15 cellular contexts compared by ENCODE assay signal in genomic region chr12:64120568-64120967, GRCh38.
"Had no signal": no experiment of that assay in that cellular context is flagged by ENCODE, and none has a peak within 500 bp of the region (broad histone marks: within the 10 kb centered on the region; RNA-seq: fewer than 3 reads in every experiment).

No MANE protein-coding gene starts in this region.

- H3K9me3 ChIP-seq: adrenal gland, lower lobe of right lung, right atrium auricular region, tibial artery had no signal

- H3K27me3 ChIP-seq: adrenal gland, right atrium auricular region, tibial artery had no signal

- H3K4me1 Mint-ChIP-seq: activated B cell treated with CpG ODN at 0.5 μM for 24 hours; activated CD4-positive, alpha-beta T cell treated with anti-CD3 and anti-CD28 coated beads, Interleukin-2, amount 10 ng/mL, durations not matched to agents 7 days and 5 days; activated T-helper 17 cell treated with anti-CD3 and anti-CD28 coated beads, Interleukin-2, amount 50 U/mL, for 72 hours; central memory CD8-positive, alpha-beta T cell; naive thymus-derived CD4-positive, alpha-beta T cell; stimulated activated effector memory CD8-positive, alpha-beta T cell treated with anti-CD3 and anti-CD28 coated beads, Interleukin-12 subunit alpha, Interleukin-12 subunit beta, amount 100 ng/mL, for 72 hours had no signal

- DNase-seq: activated B cell treated with CpG ODN at 0.5 μM for 24 hours; activated CD4-positive, alpha-beta T cell treated with anti-CD3 and anti-CD28 coated beads, Interleukin-2, amount 10 ng/mL, durations not matched to agents 7 days and 5 days; activated naive CD4-positive, alpha-beta T cell treated with anti-CD3 and anti-CD28 coated beads for 36 hours; activated T-cell treated with anti-CD3 and anti-CD28 coated beads for 4 hours; adrenal gland; left cardiac atrium; lower lobe of right lung; naive thymus-derived CD4-positive, alpha-beta T cell; tibial artery had no signal

- H3K36me3 Mint-ChIP-seq: naive thymus-derived CD4-positive, alpha-beta T cell; stimulated activated effector memory CD8-positive, alpha-beta T cell treated with anti-CD3 and anti-CD28 coated beads, Interleukin-12 subunit alpha, Interleukin-12 subunit beta, amount 100 ng/mL, for 72 hours had no signal

- H3K4me3 ChIP-seq: adrenal gland, lower lobe of right lung, right atrium auricular region, smooth muscle cell, tibial artery had no signal

- H3K4me1 ChIP-seq: adrenal gland, lower lobe of right lung, right atrium auricular region, tibial artery had no signal

- H3K9me3 Mint-ChIP-seq: activated B cell treated with CpG ODN at 0.5 μM for 24 hours; activated CD4-positive, alpha-beta T cell treated with anti-CD3 and anti-CD28 coated beads, Interleukin-2, amount 10 ng/mL, durations not matched to agents 7 days and 5 days; activated naive CD4-positive, alpha-beta T cell treated with anti-CD3 and anti-CD28 coated beads for 36 hours; activated T-helper 17 cell treated with anti-CD3 and anti-CD28 coated beads, Interleukin-2, amount 50 U/mL, for 72 hours; central memory CD8-positive, alpha-beta T cell; stimulated activated effector memory CD8-positive, alpha-beta T cell treated with anti-CD3 and anti-CD28 coated beads, Interleukin-12 subunit alpha, Interleukin-12 subunit beta, amount 100 ng/mL, for 72 hours; T-helper 1 cell treated with Interleukin-12 subunit alpha and Interleukin-12 subunit beta and Interleukin-4 antibody, amounts not matched to agents 30 μg/mL and 1 μg/mL, for 36 hours had no signal

- H3K27ac ChIP-seq: adrenal gland, lower lobe of right lung, right atrium auricular region, tibial artery had no signal

- H3K4me3 Mint-ChIP-seq: activated B cell treated with CpG ODN at 0.5 μM for 24 hours; activated CD4-positive, alpha-beta T cell treated with anti-CD3 and anti-CD28 coated beads, Interleukin-2, amount 10 ng/mL, durations not matched to agents 7 days and 5 days; activated naive CD4-positive, alpha-beta T cell treated with anti-CD3 and anti-CD28 coated beads for 36 hours; activated T-helper 17 cell treated with anti-CD3 and anti-CD28 coated beads, Interleukin-2, amount 50 U/mL, for 72 hours; central memory CD8-positive, alpha-beta T cell; naive thymus-derived CD4-positive, alpha-beta T cell; stimulated activated effector memory CD8-positive, alpha-beta T cell treated with anti-CD3 and anti-CD28 coated beads, Interleukin-12 subunit alpha, Interleukin-12 subunit beta, amount 100 ng/mL, for 72 hours; T-helper 1 cell treated with Interleukin-12 subunit alpha and Interleukin-12 subunit beta and Interleukin-4 antibody, amounts not matched to agents 30 μg/mL and 1 μg/mL, for 36 hours had no signal

- H3K36me3 ChIP-seq: adrenal gland, lower lobe of right lung, right atrium auricular region had no signal

- H3K27ac Mint-ChIP-seq: activated B cell treated with CpG ODN at 0.5 μM for 24 hours; activated CD4-positive, alpha-beta T cell treated with anti-CD3 and anti-CD28 coated beads, Interleukin-2, amount 10 ng/mL, durations not matched to agents 7 days and 5 days; activated naive CD4-positive, alpha-beta T cell treated with anti-CD3 and anti-CD28 coated beads for 36 hours; activated T-helper 17 cell treated with anti-CD3 and anti-CD28 coated beads, Interleukin-2, amount 50 U/mL, for 72 hours; naive thymus-derived CD4-positive, alpha-beta T cell; stimulated activated effector memory CD8-positive, alpha-beta T cell treated with anti-CD3 and anti-CD28 coated beads, Interleukin-12 subunit alpha, Interleukin-12 subunit beta, amount 100 ng/mL, for 72 hours; T-helper 1 cell treated with Interleukin-12 subunit alpha and Interleukin-12 subunit beta and Interleukin-4 antibody, amounts not matched to agents 30 μg/mL and 1 μg/mL, for 36 hours had no signal

- ATAC-seq: activated T-helper 17 cell treated with anti-CD3 and anti-CD28 coated beads, Interleukin-2, amount 50 U/mL, for 72 hours; left cardiac atrium; lower lobe of right lung; naive thymus-derived CD4-positive, alpha-beta T cell; stimulated activated effector memory CD8-positive, alpha-beta T cell treated with anti-CD3 and anti-CD28 coated beads, Interleukin-12 subunit alpha, Interleukin-12 subunit beta, amount 100 ng/mL, for 72 hours had no signal
